In the genomic region with DNA sequence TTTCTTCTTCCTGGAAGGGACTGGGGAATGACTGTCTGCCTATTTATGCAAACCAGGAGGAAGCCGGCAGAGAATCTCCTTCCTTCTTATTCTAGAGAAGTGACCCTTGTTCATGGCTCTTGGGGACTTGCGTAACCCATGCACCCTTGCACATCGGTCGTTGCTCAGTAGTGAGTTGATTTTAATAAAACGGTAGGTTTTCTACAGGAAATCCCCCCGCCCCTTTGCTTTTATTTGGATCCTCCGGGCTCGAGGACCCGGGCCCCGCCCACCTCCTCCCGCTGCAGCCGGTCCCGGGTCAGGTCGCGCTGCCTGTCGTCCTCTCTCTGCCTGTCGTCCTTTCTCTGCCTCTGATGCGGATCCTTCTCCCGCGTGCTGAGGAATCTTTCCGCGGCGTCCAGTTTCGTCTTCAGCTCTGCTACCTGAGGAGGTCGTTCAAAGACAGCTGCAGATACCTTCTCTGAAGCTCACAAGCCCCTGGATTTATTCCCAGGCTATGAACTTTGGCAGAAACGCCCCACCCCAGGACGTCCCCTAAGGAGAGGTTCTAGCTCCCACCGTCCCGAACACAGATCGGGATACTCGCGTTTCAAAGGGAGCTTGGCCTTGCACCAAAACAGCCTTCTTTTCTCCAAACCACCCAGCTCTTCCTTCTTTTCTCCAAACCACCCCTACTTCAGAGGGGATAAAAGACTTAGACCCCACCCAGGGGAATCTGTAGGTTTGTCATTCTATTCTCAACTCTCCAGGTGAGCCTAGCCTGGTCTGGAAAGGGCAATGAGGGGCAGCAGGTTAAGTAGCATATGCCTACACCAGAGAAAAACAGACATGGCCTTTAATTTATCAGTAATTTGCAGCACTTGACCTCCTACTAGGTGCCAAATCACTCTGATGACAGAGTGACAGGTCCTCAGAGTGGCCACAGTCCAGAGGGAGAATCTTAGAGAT, we compare ENCODE assay signal across 8 cellular contexts. TPM values are rescaled to one million over a fixed set of nuclear protein-coding genes. Genes with fewer than 3 reads are reported as not detected.
DNase-seq lines count a peak whose midpoint lies in the region; ATAC-seq, FAIRE-seq and TF ChIP-seq lines count a peak whose summit lies in the region.

No MANE protein-coding gene starts in this region.

- intact Hi-C loops in breast epithelium (cut with DNase I; ENCODE audit: low total_unique reads) = no loop called here

- DNase-seq in GM12891 (ENCODE audit: insufficient read length, low spot score) (no peak), breast epithelium (ENCODE audit: low spot score in 2 of 2) (no peak), kidney epithelial cell (ENCODE audit: low read depth) (no peak), KG1 (lab: John Stamatoyannopoulos, UW) (no peak)
- DNase-seq in stimulated activated CD8-positive, alpha-beta memory T cell treated with anti-CD3 and anti-CD28 coated beads, Interleukin-4, amount 100 ng/mL, for 48 hours = peak; percentile 38

- TF ChIP-seq CTCF in breast epithelium (IDR thresholded peaks at IDR 0.05) (no peak), kidney epithelial cell (IDR thresholded peaks at IDR 0.05; ENCODE audit: insufficient read depth, low read length, poor library complexity, severe bottlenecking) (no peak)

- ATAC-seq in SK-N-SH treated with all-trans-retinoic acid at 6 μM for 48 hours (peak; percentile 79), GM19452 (IDR thresholded peaks at IDR 0.05; ENCODE audit: unreplicated experiment) (no peak), HG03139 (IDR thresholded peaks at IDR 0.05; ENCODE audit: unreplicated experiment) (no peak)

- H3K4me3 ChIP-seq in breast epithelium (peak overlapping the region; percentile 45 to 66 (median 46)), kidney epithelial cell (ENCODE audit: low read depth, low read length) (peak overlapping the region; percentile 48)

- H3K9me3 ChIP-seq in breast epithelium = no peaks in the 10 kb centered on the region

- H3K27ac ChIP-seq in breast epithelium = no peak overlapping the region

- TF ChIP-seq POLR2A in GM12891 (IDR thresholded peaks at IDR 0.05; ENCODE audit: low read depth, low read length) (no peak), breast epithelium (IDR thresholded peaks at IDR 0.05) (no peak)

- H3K36me3 ChIP-seq in breast epithelium = no peaks in the 10 kb centered on the region
- no peaks in the 10 kb centered on the region for H3K36me3 ChIP-seq in kidney epithelial cell (ENCODE audit: control insufficient read depth, insufficient read depth, low read length)

- no peaks in the 10 kb centered on the region for H3K4me1 ChIP-seq in breast epithelium

- peak; percentile 41 for FAIRE-seq in GM12891 (lab: Jason Lieb, UNC)

- H3K27me3 ChIP-seq in breast epithelium (no peaks in the 10 kb centered on the region), kidney epithelial cell (ENCODE audit: control insufficient read depth, insufficient read depth, low read length) (no peaks in the 10 kb centered on the region)

TF ChIP-seq in GM12891, 5 proteins besides CTCF, POLR2A, EP300 and RAD21:
- TF ChIP-seq TAF1 (IDR thresholded peaks at IDR 0.05; ENCODE audit: low read depth, low read length) = no peak
- TF ChIP-seq SPI1 (IDR thresholded peaks at IDR 0.05; ENCODE audit: low read depth, low read length) = no peak
- no peak for TF ChIP-seq POU2F2 (IDR thresholded peaks at IDR 0.05; ENCODE audit: low read depth, low read length)
- TF ChIP-seq POLR2AphosphoS5 (IDR thresholded peaks at IDR 0.05; ENCODE audit: low read depth, low read length) = no peak
- TF ChIP-seq PAX5 (IDR thresholded peaks at IDR 0.05; ENCODE audit: insufficient read depth, low read length, severe bottlenecking) = no peak

TF ChIP-seq in SK-N-SH treated with all-trans-retinoic acid at 6 μM for 48 hours, 23 proteins besides CTCF, POLR2A, EP300 and RAD21:
- no peak for TF ChIP-seq CSDC2 (CRISPR knock-in tag; IDR thresholded peaks at IDR 0.05)
- TF ChIP-seq GLIS3 (CRISPR knock-in tag; IDR thresholded peaks at IDR 0.05) = no peak
- TF ChIP-seq ARNTL (CRISPR knock-in tag; IDR thresholded peaks at IDR 0.05; ENCODE audit: borderline replicate concordance, low read depth) = no peak
- TF ChIP-seq TCF4 (CRISPR knock-in tag; IDR thresholded peaks at IDR 0.05; ENCODE audit: borderline replicate concordance) = no peak
- no peak for TF ChIP-seq RARB (CRISPR knock-in tag; IDR thresholded peaks at IDR 0.05)
- no peak for TF ChIP-seq ESRRG (CRISPR knock-in tag; IDR thresholded peaks at IDR 0.05)
- no peak for TF ChIP-seq ISL1 (CRISPR knock-in tag; IDR thresholded peaks at IDR 0.05)
- TF ChIP-seq, protein P1, sequence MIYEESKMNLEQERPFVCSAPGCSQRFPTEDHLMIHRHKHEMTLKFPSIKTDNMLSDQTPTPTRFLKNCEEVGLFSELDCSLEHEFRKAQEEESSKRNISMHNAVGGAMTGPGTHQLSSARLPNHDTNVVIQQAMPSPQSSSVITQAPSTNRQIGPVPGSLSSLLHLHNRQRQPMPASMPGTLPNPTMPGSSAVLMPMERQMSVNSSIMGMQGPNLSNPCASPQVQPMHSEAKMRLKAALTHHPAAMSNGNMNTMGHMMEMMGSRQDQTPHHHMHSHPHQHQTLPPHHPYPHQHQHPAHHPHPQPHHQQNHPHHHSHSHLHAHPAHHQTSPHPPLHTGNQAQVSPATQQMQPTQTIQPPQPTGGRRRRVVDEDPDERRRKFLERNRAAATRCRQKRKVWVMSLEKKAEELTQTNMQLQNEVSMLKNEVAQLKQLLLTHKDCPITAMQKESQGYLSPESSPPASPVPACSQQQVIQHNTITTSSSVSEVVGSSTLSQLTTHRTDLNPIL (CRISPR knock-in tag; IDR thresholded peaks at IDR 0.05; ENCODE audit: low read depth) = no peak
- TF ChIP-seq ZNF70 (CRISPR knock-in tag; IDR thresholded peaks at IDR 0.05) = no peak
- no peak for TF ChIP-seq ZNF8 (CRISPR knock-in tag; IDR thresholded peaks at IDR 0.05)
- no peak for TF ChIP-seq TOX (CRISPR knock-in tag; IDR thresholded peaks at IDR 0.05; ENCODE audit: borderline replicate concordance)
- no peak for TF ChIP-seq PPARA (CRISPR knock-in tag; IDR thresholded peaks at IDR 0.05; ENCODE audit: borderline replicate concordance)
- no peak for TF ChIP-seq ZFP30 (CRISPR knock-in tag; IDR thresholded peaks at IDR 0.05)
- TF ChIP-seq, protein P2, sequence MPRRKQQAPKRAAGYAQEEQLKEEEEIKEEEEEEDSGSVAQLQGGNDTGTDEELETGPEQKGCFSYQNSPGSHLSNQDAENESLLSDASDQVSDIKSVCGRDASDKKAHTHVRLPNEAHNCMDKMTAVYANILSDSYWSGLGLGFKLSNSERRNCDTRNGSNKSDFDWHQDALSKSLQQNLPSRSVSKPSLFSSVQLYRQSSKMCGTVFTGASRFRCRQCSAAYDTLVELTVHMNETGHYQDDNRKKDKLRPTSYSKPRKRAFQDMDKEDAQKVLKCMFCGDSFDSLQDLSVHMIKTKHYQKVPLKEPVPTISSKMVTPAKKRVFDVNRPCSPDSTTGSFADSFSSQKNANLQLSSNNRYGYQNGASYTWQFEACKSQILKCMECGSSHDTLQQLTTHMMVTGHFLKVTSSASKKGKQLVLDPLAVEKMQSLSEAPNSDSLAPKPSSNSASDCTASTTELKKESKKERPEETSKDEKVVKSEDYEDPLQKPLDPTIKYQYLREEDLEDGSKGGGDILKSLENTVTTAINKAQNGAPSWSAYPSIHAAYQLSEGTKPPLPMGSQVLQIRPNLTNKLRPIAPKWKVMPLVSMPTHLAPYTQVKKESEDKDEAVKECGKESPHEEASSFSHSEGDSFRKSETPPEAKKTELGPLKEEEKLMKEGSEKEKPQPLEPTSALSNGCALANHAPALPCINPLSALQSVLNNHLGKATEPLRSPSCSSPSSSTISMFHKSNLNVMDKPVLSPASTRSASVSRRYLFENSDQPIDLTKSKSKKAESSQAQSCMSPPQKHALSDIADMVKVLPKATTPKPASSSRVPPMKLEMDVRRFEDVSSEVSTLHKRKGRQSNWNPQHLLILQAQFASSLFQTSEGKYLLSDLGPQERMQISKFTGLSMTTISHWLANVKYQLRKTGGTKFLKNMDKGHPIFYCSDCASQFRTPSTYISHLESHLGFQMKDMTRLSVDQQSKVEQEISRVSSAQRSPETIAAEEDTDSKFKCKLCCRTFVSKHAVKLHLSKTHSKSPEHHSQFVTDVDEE (CRISPR knock-in tag; IDR thresholded peaks at IDR 0.05) = no peak
- TF ChIP-seq, protein P3, sequence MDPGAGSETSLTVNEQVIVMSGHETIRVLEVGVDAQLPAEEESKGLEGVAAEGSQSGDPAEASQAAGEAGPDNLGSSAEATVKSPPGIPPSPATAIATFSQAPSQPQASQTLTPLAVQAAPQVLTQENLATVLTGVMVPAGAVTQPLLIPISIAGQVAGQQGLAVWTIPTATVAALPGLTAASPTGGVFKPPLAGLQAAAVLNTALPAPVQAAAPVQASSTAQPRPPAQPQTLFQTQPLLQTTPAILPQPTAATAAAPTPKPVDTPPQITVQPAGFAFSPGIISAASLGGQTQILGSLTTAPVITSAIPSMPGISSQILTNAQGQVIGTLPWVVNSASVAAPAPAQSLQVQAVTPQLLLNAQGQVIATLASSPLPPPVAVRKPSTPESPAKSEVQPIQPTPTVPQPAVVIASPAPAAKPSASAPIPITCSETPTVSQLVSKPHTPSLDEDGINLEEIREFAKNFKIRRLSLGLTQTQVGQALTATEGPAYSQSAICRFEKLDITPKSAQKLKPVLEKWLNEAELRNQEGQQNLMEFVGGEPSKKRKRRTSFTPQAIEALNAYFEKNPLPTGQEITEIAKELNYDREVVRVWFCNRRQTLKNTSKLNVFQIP (CRISPR knock-in tag; IDR thresholded peaks at IDR 0.05; ENCODE audit: borderline replicate concordance, low read depth) = no peak
- TF ChIP-seq OSR1 (CRISPR knock-in tag; IDR thresholded peaks at IDR 0.05) = no peak

RNA-seq across cellular contexts. Expression of a gene that starts 7.0 kb away (rescaled TPM):
- 0.82 TPM for polyA plus RNA-seq in GM12891 (2012; ENCODE audit: low read depth, missing spikeins)
- total RNA-seq in breast epithelium (under 1 TPM in 1 of 3 donors, not detected in 2; 0.73 TPM), kidney epithelial cell (0.21 and 1.1 TPM in 2 replicates)
